ENCODE assay signal across 26 cellular contexts in genomic region chr11:12362857-12363256, GRCh38. TPM values are rescaled to one million over a fixed set of nuclear protein-coding genes. Genes with fewer than 3 reads are reported as not detected.
DNase-seq lines count a peak whose midpoint lies in the region; ATAC-seq and TF ChIP-seq lines count a peak whose summit lies in the region.
"Had no signal": no experiment of that assay in that cellular context is flagged by ENCODE, and none has a peak within 500 bp of the region (broad histone marks: within the 10 kb centered on the region; RNA-seq: fewer than 3 reads in every experiment).

No MANE protein-coding gene starts in this region.

- H3K4me3 ChIP-seq in CD4-positive, CD25-positive, alpha-beta regulatory T cell (ENCODE audit: low read depth, low read length), result no peak overlapping the region
- no peak overlapping the region for H3K4me3 ChIP-seq in left lung
- H3K4me3 ChIP-seq: mucosa of descending colon, pancreas, Peyer's patch, suprapubic skin, upper lobe of left lung had no signal

- H3K9me3 ChIP-seq in CD4-positive, CD25-positive, alpha-beta regulatory T cell (ENCODE audit: control insufficient read depth in 2 of 2, low read length in 2 of 2), result no peaks in the 10 kb centered on the region
- no peaks in the 10 kb centered on the region for H3K9me3 ChIP-seq in left lung
- H3K9me3 ChIP-seq: mucosa of descending colon, pancreas, Peyer's patch, suprapubic skin, upper lobe of left lung had no signal

- CTCF ChIA-PET in activated CD4-positive, alpha-beta T cell treated with anti-CD3 and anti-CD28 coated beads for 36 hours (lab: Charles Lee), result interaction anchor here (0.7 to 3.1 kb wide), 2 partner anchors 32 to 255 kb away, joined by 4 to 10 read pairs; no protein-coding TSS in a partner anchor

- no peak for TF ChIP-seq CTCF in left lung (IDR thresholded peaks at IDR 0.05)

- H3K36me3 Mint-ChIP-seq in activated CD4-positive, alpha-beta T cell treated with anti-CD3 and anti-CD28 coated beads for 36 hours (ENCODE audit: low read depth), result peaks cover 4% of the 10 kb centered on the region
- H3K36me3 Mint-ChIP-seq in CD4-positive, CD25-positive, alpha-beta regulatory T cell, result peaks cover 14% of the 10 kb centered on the region
- H3K36me3 Mint-ChIP-seq in effector memory CD8-positive, alpha-beta T cell (ENCODE audit: insufficient read depth), result peaks cover 3% of the 10 kb centered on the region

- intact Hi-C loops in activated CD4-positive, alpha-beta T cell treated with anti-CD3 and anti-CD28 coated beads for 36 hours (cut with DNase I, micrococcal nuclease), result no loop called here
- intact Hi-C loops in left lung (cut with DNase I), result no loop called here

- peak; percentile 33 for ATAC-seq in activated CD4-positive, alpha-beta T cell treated with anti-CD3 and anti-CD28 coated beads for 36 hours
- ATAC-seq in CD4-positive, CD25-positive, alpha-beta regulatory T cell (ENCODE audit: low read depth in 2 of 2), result no peak
- peak; percentile 94 for ATAC-seq in effector memory CD8-positive, alpha-beta T cell (replicated peaks)
- ATAC-seq in left lung, result no peak
- ATAC-seq: left cardiac atrium had no signal

- DNase-seq in activated CD4-positive, alpha-beta T cell treated with anti-CD3 and anti-CD28 coated beads for 36 hours, result no peak
- DNase-seq in activated CD4-positive, alpha-beta T cell treated with anti-CD3 and anti-CD28 coated beads, Interleukin-2, amount 50 U/mL, for 4 hours, result no peak
- DNase-seq in CD4-positive, CD25-positive, alpha-beta regulatory T cell, result peak in 1 of 3 donors; percentile 33
- DNase-seq in NCI-H69 (lab: John Stamatoyannopoulos, UW) (peak; percentile 40), left lung (no peak), NCI-H1436 treated with DMSO at 0.1 percent for 48 hours (lab: John Stamatoyannopoulos, UW) (no peak)
- DNase-seq in effector memory CD8-positive, alpha-beta T cell, result peak; percentile 24 to 32 (median 26)
- no peak for DNase-seq in stimulated activated CD8-positive, alpha-beta memory T cell treated with anti-CD3 and anti-CD28 coated beads, Interleukin-4, amount 100 ng/mL, for 48 hours
- DNase-seq: activated CD4-positive, alpha-beta T cell treated with anti-CD3 and anti-CD28 coated beads for 4 hours; cerebellar nuclear complex; hippocampal formation; left cardiac atrium; mammary epithelial cell; mucosa of descending colon; NCI-H146; NCI-H2107; NCI-H345; NCI-H748 treated with DMSO at 0.1 percent for 48 hours; pancreas; Peyer's patch; SHP77 treated with DMSO at 0.1 percent for 48 hours; upper lobe of left lung had no signal

- no peaks in the 10 kb centered on the region for H3K27me3 ChIP-seq in CD4-positive, CD25-positive, alpha-beta regulatory T cell (ENCODE audit: control insufficient read depth, insufficient read depth, low read length)
- no peaks in the 10 kb centered on the region for H3K27me3 ChIP-seq in left lung
- H3K27me3 ChIP-seq: pancreas, Peyer's patch, suprapubic skin, upper lobe of left lung had no signal

- H3K27ac Mint-ChIP-seq in activated CD4-positive, alpha-beta T cell treated with anti-CD3 and anti-CD28 coated beads for 36 hours, result no peak overlapping the region
- H3K27ac Mint-ChIP-seq in CD4-positive, CD25-positive, alpha-beta regulatory T cell, result peak overlapping the region; percentile 70 to 86 (median 78)
- H3K27ac Mint-ChIP-seq in effector memory CD8-positive, alpha-beta T cell, result peak overlapping the region; percentile 45 to 84
- H3K27ac Mint-ChIP-seq: T-helper 2 cell treated with Interferon-gamma antibody and Interleukin-4, amounts not matched to agents 5 μg/mL and 100 μg/mL, for 36 hours had no signal

- POLR2A ChIA-PET in activated CD4-positive, alpha-beta T cell treated with anti-CD3 and anti-CD28 coated beads for 36 hours (lab: Charles Lee), result interaction anchor here (0.7 kb wide), 1 partner anchor 526 kb away, joined by 3 read pairs; no protein-coding TSS in a partner anchor

- H3K4me3 Mint-ChIP-seq in activated CD4-positive, alpha-beta T cell treated with anti-CD3 and anti-CD28 coated beads for 36 hours, result no peak overlapping the region
- H3K4me3 Mint-ChIP-seq in CD4-positive, CD25-positive, alpha-beta regulatory T cell, result peak overlapping the region in 3 of 4 donors; percentile 5 to 68 (median 34)
- H3K4me3 Mint-ChIP-seq in effector memory CD8-positive, alpha-beta T cell, result peak overlapping the region; percentile 3 to 63
- H3K4me3 Mint-ChIP-seq: neural crest cell; T-helper 2 cell treated with Interferon-gamma antibody and Interleukin-4, amounts not matched to agents 5 μg/mL and 100 μg/mL, for 36 hours had no signal

- H3K36me3 ChIP-seq in CD4-positive, CD25-positive, alpha-beta regulatory T cell (ENCODE audit: control insufficient read depth, insufficient read depth, low read length), result no peaks in the 10 kb centered on the region
- no peaks in the 10 kb centered on the region for H3K36me3 ChIP-seq in left lung
- H3K36me3 ChIP-seq: pancreas, Peyer's patch, suprapubic skin, upper lobe of left lung had no signal

- H3K4me1 ChIP-seq in CD4-positive, CD25-positive, alpha-beta regulatory T cell (ENCODE audit: control insufficient read depth, insufficient read depth, low read length, poor library complexity, severe bottlenecking), result peaks cover 22% of the 10 kb centered on the region
- no peaks in the 10 kb centered on the region for H3K4me1 ChIP-seq in left lung
- H3K4me1 ChIP-seq: suprapubic skin had no signal

- peaks cover 51% of the 10 kb centered on the region for H3K4me1 Mint-ChIP-seq in activated CD4-positive, alpha-beta T cell treated with anti-CD3 and anti-CD28 coated beads for 36 hours
- H3K4me1 Mint-ChIP-seq in CD4-positive, CD25-positive, alpha-beta regulatory T cell, result peaks cover 27 to 76% (median 46%) of the 10 kb centered on the region in 4 donors
- H3K4me1 Mint-ChIP-seq in effector memory CD8-positive, alpha-beta T cell (ENCODE audit: low read depth in 2 of 2), result peaks cover 27 to 51% of the 10 kb centered on the region in 2 donors

- no peak overlapping the region for H3K27ac ChIP-seq in CD4-positive, CD25-positive, alpha-beta regulatory T cell (ENCODE audit: insufficient read depth, low read length, poor library complexity, severe bottlenecking)
- no peak overlapping the region for H3K27ac ChIP-seq in left lung
- H3K27ac ChIP-seq: C4-2B, pancreas, Peyer's patch, suprapubic skin, upper lobe of left lung had no signal

- peaks cover 6% of the 10 kb centered on the region for H3K9me3 Mint-ChIP-seq in activated CD4-positive, alpha-beta T cell treated with anti-CD3 and anti-CD28 coated beads for 36 hours (ENCODE audit: low read depth)
- H3K9me3 Mint-ChIP-seq in CD4-positive, CD25-positive, alpha-beta regulatory T cell, result peaks cover 0 to 17% (median 1%) of the 10 kb centered on the region in 7 donors
- H3K9me3 Mint-ChIP-seq in effector memory CD8-positive, alpha-beta T cell, result peaks cover 0 to 7% of the 10 kb centered on the region in 2 donors
- H3K9me3 Mint-ChIP-seq: neural crest cell had no signal

- no peaks in the 10 kb centered on the region for H3K27me3 Mint-ChIP-seq in activated CD4-positive, alpha-beta T cell treated with anti-CD3 and anti-CD28 coated beads for 36 hours
- no peaks in the 10 kb centered on the region for H3K27me3 Mint-ChIP-seq in CD4-positive, CD25-positive, alpha-beta regulatory T cell
- H3K27me3 Mint-ChIP-seq in effector memory CD8-positive, alpha-beta T cell, result no peaks in the 10 kb centered on the region

RNA-seq across cellular contexts. Expression of gene PARVA, which starts 14.5 kb away (rescaled TPM):
- under 1 TPM; 0.11 to 0.14 TPM for total RNA-seq in activated CD4-positive, alpha-beta T cell treated with anti-CD3 and anti-CD28 coated beads for 36 hours
- 0.30 TPM for total RNA-seq in CD4-positive, CD25-positive, alpha-beta regulatory T cell
- polyA plus RNA-seq in CD4-positive, CD25-positive, alpha-beta regulatory T cell, result under 1 TPM in 3 of 4 donors, not detected in 1; 0.09 to 0.31 (median 0.18) TPM
- total RNA-seq in left lung, result 10 to 100 TPM; 70.2 to 85.1 TPM

Comparison
In these comparisons a context has a peak if more than half of its experiments do, and no peak if none do; other contexts are left out.
1. ATAC-seq: peak in activated CD4-positive, alpha-beta T cell treated with anti-CD3 and anti-CD28 coated beads for 36 hours (single experiment) and effector memory CD8-positive, alpha-beta T cell (single experiment); none in CD4-positive, CD25-positive, alpha-beta regulatory T cell (0 of 2) and left lung (single experiment).
2. DNase-seq: peak in NCI-H69 (single experiment) and effector memory CD8-positive, alpha-beta T cell (3 of 3); none in activated CD4-positive, alpha-beta T cell treated with anti-CD3 and anti-CD28 coated beads for 36 hours (single experiment), activated CD4-positive, alpha-beta T cell treated with anti-CD3 and anti-CD28 coated beads, Interleukin-2, amount 50 U/mL, for 4 hours (0 of 2), stimulated activated CD8-positive, alpha-beta memory T cell treated with anti-CD3 and anti-CD28 coated beads, Interleukin-4, amount 100 ng/mL, for 48 hours (single experiment), left lung (0 of 2) and NCI-H1436 treated with DMSO at 0.1 percent for 48 hours (single experiment).
3. RNA of gene PARVA, which starts 14.5 kb away (total RNA-seq): 70.2 to 85.1 TPM in left lung; 0.30 TPM in CD4-positive, CD25-positive, alpha-beta regulatory T cell (single experiment) and 0.11 to 0.14 TPM in activated CD4-positive, alpha-beta T cell treated with anti-CD3 and anti-CD28 coated beads for 36 hours; every median in the first group is over 10 times any median in the second.